3 cellular contexts compared by ENCODE assay signal in genomic region chr4:17781831-17782287, GRCh38.
TF ChIP-seq lines count a peak whose summit lies in the region.

No MANE protein-coding gene starts in this region.

TF ChIP-seq in SK-N-SH, 30 proteins besides CTCF, POLR2A, EP300 and RAD21:
- TF ChIP-seq NRF1 (IDR thresholded peaks at IDR 0.05; ENCODE audit: low read depth, low read length) (no peak), EZH2phosphoT487 (IDR thresholded peaks at IDR 0.05; ENCODE audit: borderline replicate concordance, low read depth) (no peak), MEF2A (IDR thresholded peaks at IDR 0.05; ENCODE audit: borderline replicate concordance, low read depth) (no peak), REST (IDR thresholded peaks at IDR 0.05; ENCODE audit: low read depth, low read length) (no peak), JUND (IDR thresholded peaks at IDR 0.05) (no peak), MAX (IDR thresholded peaks at IDR 0.05; ENCODE audit: low read depth) (no peak), GABPA (IDR thresholded peaks at IDR 0.05; ENCODE audit: low read depth) (no peak), SIN3A (IDR thresholded peaks at IDR 0.05; ENCODE audit: borderline replicate concordance, low read depth, low read length) (no peak), MXI1 (IDR thresholded peaks at IDR 0.05; ENCODE audit: low read depth, low read length) (no peak), NFIC (IDR thresholded peaks at IDR 0.05; ENCODE audit: borderline replicate concordance) (no peak), YY1 (IDR thresholded peaks at IDR 0.05; ENCODE audit: low read depth) (no peak), RFX5 (IDR thresholded peaks at IDR 0.05; ENCODE audit: low read length) (no peak), GATA2 (CRISPR knock-in tag; IDR thresholded peaks at IDR 0.05) (no peak), RXRA (IDR thresholded peaks at IDR 0.05; ENCODE audit: borderline replicate concordance, low read depth) (no peak)
- TF ChIP-seq, protein P1, sequence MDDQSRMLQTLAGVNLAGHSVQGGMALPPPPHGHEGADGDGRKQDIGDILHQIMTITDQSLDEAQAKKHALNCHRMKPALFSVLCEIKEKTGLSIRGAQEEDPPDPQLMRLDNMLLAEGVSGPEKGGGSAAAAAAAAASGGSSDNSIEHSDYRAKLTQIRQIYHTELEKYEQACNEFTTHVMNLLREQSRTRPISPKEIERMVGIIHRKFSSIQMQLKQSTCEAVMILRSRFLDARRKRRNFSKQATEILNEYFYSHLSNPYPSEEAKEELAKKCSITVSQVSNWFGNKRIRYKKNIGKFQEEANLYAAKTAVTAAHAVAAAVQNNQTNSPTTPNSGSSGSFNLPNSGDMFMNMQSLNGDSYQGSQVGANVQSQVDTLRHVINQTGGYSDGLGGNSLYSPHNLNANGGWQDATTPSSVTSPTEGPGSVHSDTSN (IDR thresholded peaks at IDR 0.05) = no peak
- TF ChIP-seq, protein P2, sequence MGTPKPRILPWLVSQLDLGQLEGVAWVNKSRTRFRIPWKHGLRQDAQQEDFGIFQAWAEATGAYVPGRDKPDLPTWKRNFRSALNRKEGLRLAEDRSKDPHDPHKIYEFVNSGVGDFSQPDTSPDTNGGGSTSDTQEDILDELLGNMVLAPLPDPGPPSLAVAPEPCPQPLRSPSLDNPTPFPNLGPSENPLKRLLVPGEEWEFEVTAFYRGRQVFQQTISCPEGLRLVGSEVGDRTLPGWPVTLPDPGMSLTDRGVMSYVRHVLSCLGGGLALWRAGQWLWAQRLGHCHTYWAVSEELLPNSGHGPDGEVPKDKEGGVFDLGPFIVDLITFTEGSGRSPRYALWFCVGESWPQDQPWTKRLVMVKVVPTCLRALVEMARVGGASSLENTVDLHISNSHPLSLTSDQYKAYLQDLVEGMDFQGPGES (IDR thresholded peaks at IDR 0.05; ENCODE audit: low read depth, low read length) = no peak
TF ChIP-seq in SK-N-SH: peak in this region for 0.

TF ChIP-seq in SK-N-SH treated with all-trans-retinoic acid at 6 μM for 48 hours, 23 proteins besides CTCF, POLR2A, EP300 and RAD21:
- TF ChIP-seq, protein P3, sequence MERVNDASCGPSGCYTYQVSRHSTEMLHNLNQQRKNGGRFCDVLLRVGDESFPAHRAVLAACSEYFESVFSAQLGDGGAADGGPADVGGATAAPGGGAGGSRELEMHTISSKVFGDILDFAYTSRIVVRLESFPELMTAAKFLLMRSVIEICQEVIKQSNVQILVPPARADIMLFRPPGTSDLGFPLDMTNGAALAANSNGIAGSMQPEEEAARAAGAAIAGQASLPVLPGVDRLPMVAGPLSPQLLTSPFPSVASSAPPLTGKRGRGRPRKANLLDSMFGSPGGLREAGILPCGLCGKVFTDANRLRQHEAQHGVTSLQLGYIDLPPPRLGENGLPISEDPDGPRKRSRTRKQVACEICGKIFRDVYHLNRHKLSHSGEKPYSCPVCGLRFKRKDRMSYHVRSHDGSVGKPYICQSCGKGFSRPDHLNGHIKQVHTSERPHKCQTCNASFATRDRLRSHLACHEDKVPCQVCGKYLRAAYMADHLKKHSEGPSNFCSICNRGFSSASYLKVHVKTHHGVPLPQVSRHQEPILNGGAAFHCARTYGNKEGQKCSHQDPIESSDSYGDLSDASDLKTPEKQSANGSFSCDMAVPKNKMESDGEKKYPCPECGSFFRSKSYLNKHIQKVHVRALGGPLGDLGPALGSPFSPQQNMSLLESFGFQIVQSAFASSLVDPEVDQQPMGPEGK (CRISPR knock-in tag; IDR thresholded peaks at IDR 0.05; ENCODE audit: borderline replicate concordance) = no peak
- no peak for TF ChIP-seq SNAI2 (CRISPR knock-in tag; IDR thresholded peaks at IDR 0.05)
- TF ChIP-seq TSHZ2 (CRISPR knock-in tag; IDR thresholded peaks at IDR 0.05) = no peak
- no peak for TF ChIP-seq TCF4 (CRISPR knock-in tag; IDR thresholded peaks at IDR 0.05; ENCODE audit: borderline replicate concordance)
- TF ChIP-seq ISL1 (CRISPR knock-in tag; IDR thresholded peaks at IDR 0.05) = no peak

TF ChIP-seq in K562, 482 proteins besides CTCF, POLR2A, EP300 and RAD21:
- 0 out of 2 replicates have a peak, but pooled peaks have one; percentile 8 for TF ChIP-seq NFIC (IDR thresholded peaks at IDR 0.05)
- TF ChIP-seq POLR2AphosphoS5 (IDR thresholded peaks at IDR 0.05; ENCODE audit: control insufficient read depth, insufficient read depth, low read depth, low read length) = no peak
- TF ChIP-seq, protein P4, sequence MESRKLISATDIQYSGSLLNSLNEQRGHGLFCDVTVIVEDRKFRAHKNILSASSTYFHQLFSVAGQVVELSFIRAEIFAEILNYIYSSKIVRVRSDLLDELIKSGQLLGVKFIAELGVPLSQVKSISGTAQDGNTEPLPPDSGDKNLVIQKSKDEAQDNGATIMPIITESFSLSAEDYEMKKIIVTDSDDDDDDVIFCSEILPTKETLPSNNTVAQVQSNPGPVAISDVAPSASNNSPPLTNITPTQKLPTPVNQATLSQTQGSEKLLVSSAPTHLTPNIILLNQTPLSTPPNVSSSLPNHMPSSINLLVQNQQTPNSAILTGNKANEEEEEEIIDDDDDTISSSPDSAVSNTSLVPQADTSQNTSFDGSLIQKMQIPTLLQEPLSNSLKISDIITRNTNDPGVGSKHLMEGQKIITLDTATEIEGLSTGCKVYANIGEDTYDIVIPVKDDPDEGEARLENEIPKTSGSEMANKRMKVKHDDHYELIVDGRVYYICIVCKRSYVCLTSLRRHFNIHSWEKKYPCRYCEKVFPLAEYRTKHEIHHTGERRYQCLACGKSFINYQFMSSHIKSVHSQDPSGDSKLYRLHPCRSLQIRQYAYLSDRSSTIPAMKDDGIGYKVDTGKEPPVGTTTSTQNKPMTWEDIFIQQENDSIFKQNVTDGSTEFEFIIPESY (CRISPR knock-in tag; IDR thresholded peaks at IDR 0.05) = 0 out of 2 replicates have a peak, but pooled peaks have one; percentile 57
